Comparison of ENCODE assay signal across 9 cellular contexts in genomic region chr17:47831934-47832327, GRCh38. TPM values are rescaled to one million over a fixed set of nuclear protein-coding genes. Genes with fewer than 3 reads are reported as not detected.
DNase-seq lines count a peak whose midpoint lies in the region; FAIRE-seq and TF ChIP-seq lines count a peak whose summit lies in the region.
"Had no signal": no experiment of that assay in that cellular context is flagged by ENCODE, and none has a peak within 500 bp of the region (broad histone marks: within the 10 kb centered on the region; RNA-seq: fewer than 3 reads in every experiment).

No MANE protein-coding gene starts in this region.

- TF ChIP-seq CTCF in endothelial cell (IDR thresholded peaks at IDR 0.05; ENCODE audit: unreplicated experiment), result no peak
- no peak for TF ChIP-seq CTCF in neural crest cell (conservative IDR thresholded peaks at IDR 0.05)

- H3K9me3 Mint-ChIP-seq in endothelial cell (ENCODE audit: unreplicated experiment) (no peaks in the 10 kb centered on the region), neural crest cell (no peaks in the 10 kb centered on the region)

- H3K27ac Mint-ChIP-seq in endothelial cell (ENCODE audit: unreplicated experiment) (peak overlapping the region; percentile 97), neural crest cell (ENCODE audit: unreplicated experiment) (peak overlapping the region; percentile 92)

- H3K36me3 Mint-ChIP-seq in endothelial cell (ENCODE audit: low read depth, unreplicated experiment) (peaks cover 19% of the 10 kb centered on the region), neural crest cell (ENCODE audit: low read depth) (no peaks in the 10 kb centered on the region)

- DNase-seq in GM19239 (ENCODE audit: insufficient read length, low spot score), result no peak
- peak; percentile 39 for DNase-seq in OCI-M1 (lab: John Stamatoyannopoulos, UW)
- DNase-seq in endothelial cell (ENCODE audit: low spot score), result no peak
- no peak for DNase-seq in neural crest cell (ENCODE audit: low read depth, low spot score)
- DNase-seq in NCI-H2171 (lab: John Stamatoyannopoulos, UW), result no peak
- DNase-seq in AG08396 (ENCODE audit: low spot score), result no peak
- no peak for DNase-seq in foreskin melanocyte
- DNase-seq in hepatic stellate cell (ENCODE audit: low spot score), result no peak

- peak; percentile 66 for FAIRE-seq in GM19239 (lab: Jason Lieb, UNC)

- H3K4me1 Mint-ChIP-seq in endothelial cell (ENCODE audit: unreplicated experiment), result peaks cover 56% of the 10 kb centered on the region
- peaks cover 29% of the 10 kb centered on the region for H3K4me1 Mint-ChIP-seq in neural crest cell

- H3K27me3 Mint-ChIP-seq in endothelial cell (ENCODE audit: unreplicated experiment) (peaks cover 15% of the 10 kb centered on the region), neural crest cell (ENCODE audit: low read depth) (peaks cover 3% of the 10 kb centered on the region)

- H3K4me3 Mint-ChIP-seq in endothelial cell (ENCODE audit: unreplicated experiment) (peak overlapping the region; percentile 98), neural crest cell (peak overlapping the region; percentile 93)

RNA-seq across cellular contexts. Expression of gene LRRC46, which starts 0.5 kb away (rescaled TPM):
- 1.0 TPM for total RNA-seq in endothelial cell (ENCODE audit: unreplicated experiment)
- 0.84 and 1.4 TPM in 2 replicates for total RNA-seq in neural crest cell

RNA-seq across cellular contexts. Expression of gene MRPL10, which starts 0.6 kb away (rescaled TPM):
- total RNA-seq in endothelial cell (ENCODE audit: unreplicated experiment), result 56.3 TPM
- 50.0 and 55.3 TPM in 2 replicates for total RNA-seq in neural crest cell

RNA-seq across cellular contexts. Expression of gene SCRN2, which starts 9.1 kb away (rescaled TPM):
- total RNA-seq in endothelial cell (ENCODE audit: unreplicated experiment), result 44.8 TPM
- 32.7 and 37.8 TPM in 2 replicates for total RNA-seq in neural crest cell

RNA-seq across cellular contexts. Expression of gene OSBPL7, which starts 10.3 kb away (rescaled TPM):
- 28.0 TPM for total RNA-seq in endothelial cell (ENCODE audit: unreplicated experiment)
- 14.3 and 14.6 TPM in 2 replicates for total RNA-seq in neural crest cell

RNA-seq across cellular contexts. Expression of gene SP6, which starts 19.0 kb away (rescaled TPM):
- total RNA-seq in endothelial cell (ENCODE audit: unreplicated experiment), result 30.7 TPM
- total RNA-seq in neural crest cell, result 0.16 and 0.25 TPM in 2 replicates
- total RNA-seq: T-helper 2 cell treated with Interferon-gamma antibody and Interleukin-4, amounts not matched to agents 100 ng/mL and 5 ng/mL, for 36 hours had no signal
